8 cellular contexts compared by ENCODE assay signal in genomic region chrX:39336709-39337294, GRCh38.
DNase-seq lines count a peak whose midpoint lies in the region; ATAC-seq, FAIRE-seq and TF ChIP-seq lines count a peak whose summit lies in the region.

No MANE protein-coding gene starts in this region.

- H3K36me3 Mint-ChIP-seq in activated T-helper 17 cell treated with anti-CD3 and anti-CD28 coated beads, Interleukin-2, amount 50 U/mL, for 72 hours (ENCODE audit: low read depth): no peaks in the 10 kb centered on the region
- peaks cover 0 to under 1% (median 0%) of the 10 kb centered on the region in 3 donors for H3K36me3 Mint-ChIP-seq in naive thymus-derived CD8-positive, alpha-beta T cell

- no peak overlapping the region for H4K5ac ChIP-seq in mesendoderm (ENCODE audit: low read length)

- no peak for TF ChIP-seq CTCF in GM10248 (IDR thresholded peaks at IDR 0.05; ENCODE audit: control extremely low read depth, extremely low read depth, low read depth, missing control alignments)

- no peak overlapping the region for H2AK5ac ChIP-seq in mesendoderm (ENCODE audit: low read length)

- H3K4me3 ChIP-seq in mesendoderm (ENCODE audit: low read length): no peak overlapping the region

- H4K8ac ChIP-seq in mesendoderm (ENCODE audit: low read depth, low read length): no peak overlapping the region

- no peak overlapping the region for H2BK15ac ChIP-seq in mesendoderm (replicated peaks; ENCODE audit: low read depth)

- peaks cover 4% of the 10 kb centered on the region for H3K9me3 Mint-ChIP-seq in activated T-helper 17 cell treated with anti-CD3 and anti-CD28 coated beads, Interleukin-2, amount 50 U/mL, for 72 hours
- peaks cover 0 to 5% (median 0%) of the 10 kb centered on the region in 9 donors for H3K9me3 Mint-ChIP-seq in naive thymus-derived CD8-positive, alpha-beta T cell

- no peak overlapping the region for H3K4ac ChIP-seq in mesendoderm (ENCODE audit: low read depth, low read length)

- DNase-seq in GM10248 (ENCODE audit: extremely low spot score) (peak; percentile 11), MV-4-11 (lab: John Stamatoyannopoulos, UW) (peak; percentile 48), HTR-8/SVneo (ENCODE audit: insufficient read length, low spot score) (no peak), NCI-H1930 (lab: John Stamatoyannopoulos, UW) (no peak), mesendoderm (no peak)
- peak in 1 of 10 donors; percentile 5 for DNase-seq in naive thymus-derived CD8-positive, alpha-beta T cell

- no peak for FAIRE-seq in HTR-8/SVneo (lab: Jason Lieb, UNC)

- no peak overlapping the region for H3K56ac ChIP-seq in mesendoderm (ENCODE audit: low read length)

- no peak overlapping the region for H3K4me2 ChIP-seq in mesendoderm (ENCODE audit: low read length)

- no peaks in the 10 kb centered on the region for H3K79me1 ChIP-seq in mesendoderm (ENCODE audit: low read length)

- peak overlapping the region; percentile 91 for H3K27ac Mint-ChIP-seq in activated T-helper 17 cell treated with anti-CD3 and anti-CD28 coated beads, Interleukin-2, amount 50 U/mL, for 72 hours
- peak overlapping the region; percentile 49 to 94 (median 84) for H3K27ac Mint-ChIP-seq in naive thymus-derived CD8-positive, alpha-beta T cell

- H3K4me1 ChIP-seq in mesendoderm (ENCODE audit: control insufficient read depth, low read depth, low read length): no peaks in the 10 kb centered on the region

- H3K23ac ChIP-seq in mesendoderm (ENCODE audit: low read length): no peak overlapping the region

- no peaks in the 10 kb centered on the region for H3K36me3 ChIP-seq in mesendoderm (ENCODE audit: control insufficient read depth, insufficient read depth, low read length)

- CTCF ChIA-PET in GM10248 (lab: Yijun Ruan, JAX): no interaction called here

- H3K27ac ChIP-seq in mesendoderm (ENCODE audit: low read depth, low read length): no peak overlapping the region

- H3K27me3 Mint-ChIP-seq in activated T-helper 17 cell treated with anti-CD3 and anti-CD28 coated beads, Interleukin-2, amount 50 U/mL, for 72 hours: no peaks in the 10 kb centered on the region
- peaks cover 0 to 2% (median 0%) of the 10 kb centered on the region in 5 donors for H3K27me3 Mint-ChIP-seq in naive thymus-derived CD8-positive, alpha-beta T cell

- WGBS in mesendoderm (ENCODE audit: extremely low coverage, insufficient coverage, low lambda C conversion rate): no CpG with 5 or more reads among the region's 4 CpGs

- no peak overlapping the region for H2BK5ac ChIP-seq in mesendoderm (ENCODE audit: low read length)

- H3K4me1 Mint-ChIP-seq in activated T-helper 17 cell treated with anti-CD3 and anti-CD28 coated beads, Interleukin-2, amount 50 U/mL, for 72 hours: peaks cover 27% of the 10 kb centered on the region
- peaks cover 22 to 45% (median 37%) of the 10 kb centered on the region in 4 donors for H3K4me1 Mint-ChIP-seq in naive thymus-derived CD8-positive, alpha-beta T cell

- H3K27me3 ChIP-seq in mesendoderm (ENCODE audit: insufficient read depth, low read length, poor library complexity): no peaks in the 10 kb centered on the region

- POLR2A ChIA-PET in GM10248 (lab: Yijun Ruan, JAX): no interaction called here
- POLR2A ChIA-PET in naive thymus-derived CD8-positive, alpha-beta T cell (lab: Charles Lee): no interaction called here

- ATAC-seq in GM21390 (IDR thresholded peaks at IDR 0.05; ENCODE audit: unreplicated experiment): peak; percentile 96
- peak; percentile 92 for ATAC-seq in activated T-helper 17 cell treated with anti-CD3 and anti-CD28 coated beads, Interleukin-2, amount 50 U/mL, for 72 hours (replicated peaks)
- ATAC-seq in naive thymus-derived CD8-positive, alpha-beta T cell: peak; percentile 57 to 64

- H2BK120ac ChIP-seq in mesendoderm (ENCODE audit: low read depth, low read length): no peak overlapping the region

- no peak overlapping the region for H3K9ac ChIP-seq in mesendoderm (ENCODE audit: low read length)

- H3K4me3 Mint-ChIP-seq in activated T-helper 17 cell treated with anti-CD3 and anti-CD28 coated beads, Interleukin-2, amount 50 U/mL, for 72 hours: peak overlapping the region; percentile 80
- H3K4me3 Mint-ChIP-seq in naive thymus-derived CD8-positive, alpha-beta T cell: peak overlapping the region; percentile 33 to 75 (median 60)

- H3K18ac ChIP-seq in mesendoderm (ENCODE audit: low read length): no peak overlapping the region

- no peaks in the 10 kb centered on the region for H3K79me2 ChIP-seq in mesendoderm (ENCODE audit: control insufficient read depth, insufficient read depth, low read length)

Comparison
In these comparisons a context has a peak if more than half of its experiments do, and no peak if none do; other contexts are left out.
1. DNase-seq: peak in GM10248 (single experiment) and MV-4-11 (single experiment); none in HTR-8/SVneo (single experiment), NCI-H1930 (0 of 2) and mesendoderm (single experiment).
2. Peak in every context shown above with its lines, with median percentiles within 50 percentile points of each other: ATAC-seq.